Comparison of ENCODE assay signal across 9 cellular contexts in genomic region chrX:112147206-112147605, GRCh38.
DNase-seq lines count a peak whose midpoint lies in the region; ATAC-seq, FAIRE-seq and TF ChIP-seq lines count a peak whose summit lies in the region.
"Had no signal": no experiment of that assay in that cellular context is flagged by ENCODE, and none has a peak within 500 bp of the region (broad histone marks: within the 10 kb centered on the region; RNA-seq: fewer than 3 reads in every experiment).

No MANE protein-coding gene starts in this region.

- peak; percentile 25 for TF ChIP-seq CTCF in choroid plexus epithelial cell (conservative IDR thresholded peaks at IDR 0.05; ENCODE audit: low read depth, low read length)

- ATAC-seq in HG03139 (IDR thresholded peaks at IDR 0.05; ENCODE audit: unreplicated experiment) = no peak
- no peak for ATAC-seq in GM18873 (IDR thresholded peaks at IDR 0.05; ENCODE audit: low FRiP score, unreplicated experiment)
- ATAC-seq: left colon had no signal

- no peak for FAIRE-seq in frontal cortex (lab: Jason Lieb, UNC)

- DNase-seq in NCI-H1417 (lab: John Stamatoyannopoulos, UW) (peak; percentile 7 to 46 (median 31)), NCI-H1417 treated with DMSO at 0.1 percent for 48 hours (lab: John Stamatoyannopoulos, UW) (no peak), MV-4-11 (lab: John Stamatoyannopoulos, UW) (peak; percentile 23), choroid plexus epithelial cell (ENCODE audit: low read depth) (peak; percentile 0), renal cortical epithelial cell (ENCODE audit: low read depth) (peak; percentile 0), frontal cortex (ENCODE audit: low spot score in 2 of 2) (no peak)
- DNase-seq: left colon had no signal

- H3K4me3 ChIP-seq in choroid plexus epithelial cell (ENCODE audit: low read depth, low read length) = no peak overlapping the region

Comparison
In these comparisons a context has a peak if more than half of its experiments do, and no peak if none do; other contexts are left out.
1. DNase-seq: peak in NCI-H1417 (3 of 3), MV-4-11 (single experiment), choroid plexus epithelial cell (single experiment) and renal cortical epithelial cell (single experiment); none in NCI-H1417 treated with DMSO at 0.1 percent for 48 hours (single experiment) and frontal cortex (0 of 2).